Comparison of ENCODE assay signal across 8 cellular contexts in genomic region chr19:1252818-1253513, GRCh38.
A peak's percentile ranks its signal among the peaks of the same experiment; 100 is the strongest.
DNase-seq lines count a peak whose midpoint lies in the region; ATAC-seq and TF ChIP-seq lines count a peak whose summit lies in the region.

No MANE protein-coding gene starts in this region.

- peak; percentile 75 for DNase-seq in GM13977 (ENCODE audit: low spot score)
- DNase-seq in NCI-H446 treated with DMSO at 0.1 percent for 48 hours (lab: John Stamatoyannopoulos, UW) = peak; percentile 58
- DNase-seq in activated CD8-positive, alpha-beta memory T cell treated with anti-CD3 and anti-CD28 coated beads, Interleukin-2, amount 50 U/mL, for 4 hours = peak; percentile 73
- peak; percentile 77 for DNase-seq in epidermal melanocyte (ENCODE audit: insufficient read length, low spot score)
- DNase-seq in substantia nigra (lab: John Stamatoyannopoulos, UW) = peak; percentile 77 to 100 (median 91)
- DNase-seq in MM.1S = no peak

- H3K36me3 ChIP-seq in mucosa of rectum (ENCODE audit: control insufficient read depth in 2 of 2, insufficient read depth in 2 of 2, low read length in 2 of 2) (peaks cover 33 to 41% of the 10 kb centered on the region in 2 donors), MM.1S (replicated peaks; ENCODE audit: insufficient read depth, low read length) (peaks cover 12% of the 10 kb centered on the region; the same call in 1 of the 2 replicates)

- H3K27me3 ChIP-seq in mucosa of rectum (ENCODE audit: control insufficient read depth in 2 of 2, insufficient read depth in 2 of 2, low read length in 2 of 2) (no peaks in the 10 kb centered on the region), MM.1S (replicated peaks; ENCODE audit: insufficient read depth, low read length) (no peaks in the 10 kb centered on the region)

- no peaks in the 10 kb centered on the region for H4K20me1 ChIP-seq in MM.1S (ENCODE audit: insufficient read depth, low read length)

- H3K4me1 ChIP-seq in mucosa of rectum (ENCODE audit: control insufficient read depth in 2 of 2, insufficient read depth in 2 of 2, low read length in 2 of 2) (peaks cover 37 to 51% of the 10 kb centered on the region in 2 donors), MM.1S (ENCODE audit: low read length) (peaks cover 1% of the 10 kb centered on the region)

- H2AFZ ChIP-seq in MM.1S (ENCODE audit: low read length) = no peak overlapping the region

- peaks cover 7% of the 10 kb centered on the region; the same call in 1 of the 2 replicates for H3F3A ChIP-seq in MM.1S (ENCODE audit: insufficient read depth, low read length)

- no peaks in the 10 kb centered on the region for H3K9me3 ChIP-seq in mucosa of rectum (ENCODE audit: control insufficient read depth in 2 of 2, low read length in 2 of 2)
- no peaks in the 10 kb centered on the region for H3K9me3 ChIP-seq in MM.1S (replicated peaks; ENCODE audit: insufficient read depth, low read length)

- H3K4me2 ChIP-seq in MM.1S (ENCODE audit: low read depth, low read length) = no peak overlapping the region

- TF ChIP-seq CTCF in GM13977 (IDR thresholded peaks at IDR 0.05; ENCODE audit: extremely low read depth, insufficient read depth, missing control alignments) = no peak
- no peak for TF ChIP-seq CTCF in MM.1S (IDR thresholded peaks at IDR 0.05; ENCODE audit: low read length)

- in situ Hi-C loops in GM13977 (cut with MboI; ENCODE audit: low pct_unique_long_range_greater_than_20kb, low sequenced_read_pairs, unreplicated experiment) = no loop called here

- H3K27ac ChIP-seq in mucosa of rectum (ENCODE audit: low read depth in 2 of 2, low read length in 2 of 2) (peak overlapping the region; percentile 96 to 99), substantia nigra (ENCODE audit: low read depth, low read length, poor library complexity, severe bottlenecking) (peak overlapping the region; percentile 100), MM.1S (ENCODE audit: low read length) (no peak overlapping the region)

- ATAC-seq in HG02798 (IDR thresholded peaks at IDR 0.05; ENCODE audit: poor library complexity, unreplicated experiment) = no peak

- peaks cover 30% of the 10 kb centered on the region for H3K79me2 ChIP-seq in MM.1S (ENCODE audit: low read length)

- H3K9ac ChIP-seq in mucosa of rectum (ENCODE audit: low read depth in 1 of 2, low read length in 2 of 2) (peak overlapping the region; percentile 72 to 92), MM.1S (ENCODE audit: low read length) (no peak overlapping the region)

- peak overlapping the region; percentile 55 to 86 for H3K4me3 ChIP-seq in mucosa of rectum (ENCODE audit: low read length in 2 of 2)
- H3K4me3 ChIP-seq in MM.1S (ENCODE audit: low read length) = no peak overlapping the region

- no peaks in the 10 kb centered on the region for H3K9me2 ChIP-seq in MM.1S (replicated peaks; ENCODE audit: insufficient read depth, low read length)
